Comparison of ENCODE assay signal across 1 cellular context in the genomic region with DNA sequence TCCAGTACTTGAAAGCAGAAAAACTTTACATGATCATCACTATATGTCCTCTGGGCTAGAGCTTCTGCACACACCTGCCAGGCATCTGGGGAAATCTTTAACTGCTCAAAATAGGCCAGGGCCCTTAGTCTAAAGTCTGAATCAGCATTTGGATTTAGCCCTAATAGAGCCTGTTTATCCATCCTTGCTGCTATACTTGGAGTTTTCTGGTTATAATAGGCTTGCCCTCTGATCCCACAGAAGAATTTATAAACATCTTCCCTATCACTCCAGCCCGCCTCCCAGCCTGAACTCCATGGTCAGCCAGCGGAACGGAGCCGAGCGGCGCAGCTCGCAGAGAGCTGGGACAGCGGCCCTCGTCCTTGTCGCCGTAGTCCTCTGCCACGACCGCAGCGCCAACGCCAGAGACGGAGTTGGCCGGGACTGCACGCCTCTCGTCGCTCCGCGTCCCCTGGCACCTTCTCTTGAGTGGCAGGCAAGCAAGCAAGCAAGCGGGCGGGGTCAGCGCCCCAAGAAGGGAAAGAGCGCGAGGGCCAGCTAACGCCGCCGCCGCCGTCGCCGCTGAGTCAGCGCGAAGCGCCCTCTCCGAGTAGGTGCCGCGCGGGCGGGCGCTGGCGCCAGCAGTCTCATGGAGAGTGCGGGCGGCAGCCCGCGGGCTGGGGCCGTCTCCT.
TF ChIP-seq lines count a peak whose summit lies in the region.

No MANE protein-coding gene starts in this region.

TF ChIP-seq in HepG2, 621 proteins besides CTCF, POLR2A, EP300 and RAD21 (continued from another document):
- TF ChIP-seq, protein P1, sequence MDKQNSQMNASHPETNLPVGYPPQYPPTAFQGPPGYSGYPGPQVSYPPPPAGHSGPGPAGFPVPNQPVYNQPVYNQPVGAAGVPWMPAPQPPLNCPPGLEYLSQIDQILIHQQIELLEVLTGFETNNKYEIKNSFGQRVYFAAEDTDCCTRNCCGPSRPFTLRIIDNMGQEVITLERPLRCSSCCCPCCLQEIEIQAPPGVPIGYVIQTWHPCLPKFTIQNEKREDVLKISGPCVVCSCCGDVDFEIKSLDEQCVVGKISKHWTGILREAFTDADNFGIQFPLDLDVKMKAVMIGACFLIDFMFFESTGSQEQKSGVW (CRISPR knock-in tag; IDR thresholded peaks at IDR 0.05; ENCODE audit: borderline replicate concordance), result no peak
- TF ChIP-seq ZNF83 (CRISPR knock-in tag; IDR thresholded peaks at IDR 0.05; ENCODE audit: borderline replicate concordance) (peak; percentile 92; the same call in 1 of the 2 replicates), ARNT (IDR thresholded peaks at IDR 0.05) (no peak), ZNF570 (CRISPR knock-in tag; IDR thresholded peaks at IDR 0.05; ENCODE audit: borderline replicate concordance) (no peak), ZNF790 (CRISPR knock-in tag; IDR thresholded peaks at IDR 0.05; ENCODE audit: borderline replicate concordance) (no peak), BHLHE40 (IDR thresholded peaks at IDR 0.05; ENCODE audit: low read length) (no peak), MAZ (IDR thresholded peaks at IDR 0.05; ENCODE audit: borderline replicate concordance, low read depth, low read length) (no peak), MAZ (CRISPR knock-in tag; IDR thresholded peaks at IDR 0.05; ENCODE audit: low read depth) (0 out of 2 replicates have a peak, but pooled peaks have one; percentile 61)
- TF ChIP-seq, protein P2, sequence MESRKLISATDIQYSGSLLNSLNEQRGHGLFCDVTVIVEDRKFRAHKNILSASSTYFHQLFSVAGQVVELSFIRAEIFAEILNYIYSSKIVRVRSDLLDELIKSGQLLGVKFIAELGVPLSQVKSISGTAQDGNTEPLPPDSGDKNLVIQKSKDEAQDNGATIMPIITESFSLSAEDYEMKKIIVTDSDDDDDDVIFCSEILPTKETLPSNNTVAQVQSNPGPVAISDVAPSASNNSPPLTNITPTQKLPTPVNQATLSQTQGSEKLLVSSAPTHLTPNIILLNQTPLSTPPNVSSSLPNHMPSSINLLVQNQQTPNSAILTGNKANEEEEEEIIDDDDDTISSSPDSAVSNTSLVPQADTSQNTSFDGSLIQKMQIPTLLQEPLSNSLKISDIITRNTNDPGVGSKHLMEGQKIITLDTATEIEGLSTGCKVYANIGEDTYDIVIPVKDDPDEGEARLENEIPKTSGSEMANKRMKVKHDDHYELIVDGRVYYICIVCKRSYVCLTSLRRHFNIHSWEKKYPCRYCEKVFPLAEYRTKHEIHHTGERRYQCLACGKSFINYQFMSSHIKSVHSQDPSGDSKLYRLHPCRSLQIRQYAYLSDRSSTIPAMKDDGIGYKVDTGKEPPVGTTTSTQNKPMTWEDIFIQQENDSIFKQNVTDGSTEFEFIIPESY (CRISPR knock-in tag; IDR thresholded peaks at IDR 0.05), result 0 out of 2 replicates have a peak, but pooled peaks have one; percentile 40
- TF ChIP-seq, protein P3, sequence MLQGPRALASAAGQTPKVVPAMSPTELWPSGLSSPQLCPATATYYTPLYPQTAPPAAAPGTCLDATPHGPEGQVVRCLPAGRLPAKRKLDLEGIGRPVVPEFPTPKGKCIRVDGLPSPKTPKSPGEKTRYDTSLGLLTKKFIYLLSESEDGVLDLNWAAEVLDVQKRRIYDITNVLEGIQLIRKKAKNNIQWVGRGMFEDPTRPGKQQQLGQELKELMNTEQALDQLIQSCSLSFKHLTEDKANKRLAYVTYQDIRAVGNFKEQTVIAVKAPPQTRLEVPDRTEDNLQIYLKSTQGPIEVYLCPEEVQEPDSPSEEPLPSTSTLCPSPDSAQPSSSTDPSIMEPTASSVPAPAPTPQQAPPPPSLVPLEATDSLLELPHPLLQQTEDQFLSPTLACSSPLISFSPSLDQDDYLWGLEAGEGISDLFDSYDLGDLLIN (CRISPR knock-in tag; IDR thresholded peaks at IDR 0.05; ENCODE audit: borderline replicate concordance), result no peak; the same call in 1 of the 2 replicates
TF ChIP-seq in HepG2: peak in this region for 292.
